Comparison of ENCODE assay signal across 22 cellular contexts in the genomic region with DNA sequence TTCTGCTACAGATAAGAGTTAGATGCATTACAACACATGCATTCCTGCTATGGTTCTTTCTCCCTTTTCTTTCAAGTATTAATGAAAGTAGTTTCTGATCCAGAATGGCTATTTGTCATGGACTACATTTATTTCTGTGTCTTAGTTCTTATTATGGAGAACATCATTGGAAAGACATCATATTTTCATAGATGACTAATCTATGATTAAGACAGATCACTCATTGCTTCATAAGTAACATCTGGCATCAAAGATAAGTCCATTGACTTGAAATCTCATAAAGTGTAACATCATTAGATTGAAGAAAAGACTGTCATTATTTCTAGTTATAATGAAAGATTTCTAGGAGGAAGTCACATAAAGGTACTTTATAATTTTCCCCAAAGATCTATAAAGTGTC.
"Had no signal": no experiment of that assay in that cellular context is flagged by ENCODE, and none has a peak within 500 bp of the region (broad histone marks: within the 10 kb centered on the region; RNA-seq: fewer than 3 reads in every experiment).

No MANE protein-coding gene starts in this region.

- H3K4me3 Mint-ChIP-seq: naive B cell, nephron had no signal

- H3K27ac Mint-ChIP-seq: naive B cell, nephron had no signal

- H3K9me3 ChIP-seq: esophagus squamous epithelium, left ventricle myocardium inferior, lower lobe of right lung, psoas muscle, sigmoid colon, thoracic aorta, transverse colon had no signal

- DNase-seq: effector memory CD4-positive, alpha-beta T cell; esophagus squamous epithelium; heart right ventricle; islet precursor cell; left ventricle myocardium inferior; lower lobe of right lung; mesenchymal stem cell; midbrain; naive B cell; occipital lobe; psoas muscle; sigmoid colon; small intestine; stimulated activated CD4-positive, alpha-beta T cell treated with anti-CD3 and anti-CD28 coated beads, Interleukin-12 subunit alpha, Interleukin-12 subunit beta, amount 100 ng/mL, for 4 hours; stimulated activated naive CD4-positive, alpha-beta T cell; stomach; substantia nigra; transverse colon had no signal

- H3K27me3 Mint-ChIP-seq: naive B cell had no signal

- FAIRE-seq: endometrium, small intestine had no signal

- ATAC-seq: heart right ventricle, lower lobe of right lung, psoas muscle had no signal

- H3K4me1 ChIP-seq: esophagus squamous epithelium, left ventricle myocardium inferior, lower lobe of right lung, parathyroid adenoma, psoas muscle, stomach, transverse colon had no signal

- H3K4me3 ChIP-seq: esophagus squamous epithelium, heart right ventricle, left ventricle myocardium inferior, lower lobe of right lung, psoas muscle, sigmoid colon, stomach, thoracic aorta, transverse colon had no signal

- H3K27ac ChIP-seq: esophagus squamous epithelium, heart right ventricle, left ventricle myocardium inferior, lower lobe of right lung, parathyroid adenoma, psoas muscle, sigmoid colon, stomach, thoracic aorta, transverse colon had no signal

- H2AFZ ChIP-seq: parathyroid adenoma had no signal

- H3K9ac ChIP-seq: parathyroid adenoma had no signal

- H3K36me3 ChIP-seq: esophagus squamous epithelium, heart right ventricle, left ventricle myocardium inferior, lower lobe of right lung, sigmoid colon, stomach, thoracic aorta, transverse colon had no signal

- H3K27me3 ChIP-seq: esophagus squamous epithelium, heart right ventricle, sigmoid colon, stomach, transverse colon had no signal

- H3K4me1 Mint-ChIP-seq: naive B cell had no signal

- H3K36me3 Mint-ChIP-seq: naive B cell had no signal

- H3K79me2 ChIP-seq: parathyroid adenoma had no signal
